ENCODE assay signal across 11 cellular contexts in genomic region chr18:32468147-32468845, GRCh38. TPM values are rescaled to one million over a fixed set of nuclear protein-coding genes. Genes with fewer than 3 reads are reported as not detected.
DNase-seq lines count a peak whose midpoint lies in the region; ATAC-seq, FAIRE-seq and TF ChIP-seq lines count a peak whose summit lies in the region.
"Had no signal": no experiment of that assay in that cellular context is flagged by ENCODE, and none has a peak within 500 bp of the region (broad histone marks: within the 10 kb centered on the region; RNA-seq: fewer than 3 reads in every experiment).

No MANE protein-coding gene starts in this region.

- H3F3A ChIP-seq in OCI-LY1 (ENCODE audit: insufficient read depth, low read length): no peaks in the 10 kb centered on the region

- H3K36me3 ChIP-seq in ACC112 (ENCODE audit: insufficient read depth, low read length) (no peaks in the 10 kb centered on the region), OCI-LY1 (ENCODE audit: insufficient read depth, low read length) (no peaks in the 10 kb centered on the region), esophagus squamous epithelium (no peaks in the 10 kb centered on the region), pancreas (no peaks in the 10 kb centered on the region)

- no peak for FAIRE-seq in pancreas (lab: Jason Lieb, UNC)

- no peaks in the 10 kb centered on the region for H3K27me3 ChIP-seq in ACC112 (ENCODE audit: insufficient read depth, low read length)
- no peaks in the 10 kb centered on the region; the same call in 1 of the 2 replicates for H3K27me3 ChIP-seq in OCI-LY1 (ENCODE audit: insufficient read depth, low read length)
- peaks cover 0 to 13% (median 0%) of the 10 kb centered on the region in 4 donors for H3K27me3 ChIP-seq in esophagus squamous epithelium
- no peaks in the 10 kb centered on the region for H3K27me3 ChIP-seq in pancreas

- intact Hi-C loops in esophagus squamous epithelium (cut with DNase I): no loop called here
- intact Hi-C loops in pancreas (cut with DNase I): loop anchor here in 1 of 3 donors (10.0 kb wide), 1 partner anchor 93 kb away; no protein-coding TSS in a partner anchor

- no peak overlapping the region for H3K9ac ChIP-seq in OCI-LY1 (ENCODE audit: low read length)

- TF ChIP-seq CTCF in OCI-LY1 (IDR thresholded peaks at IDR 0.05; ENCODE audit: low read length) (no peak), esophagus squamous epithelium (IDR thresholded peaks at IDR 0.05) (no peak), pancreas (IDR thresholded peaks at IDR 0.05) (no peak)

- WGBS in esophagus squamous epithelium, 2 donors: 18 to 24% methylated on average over 3 of the region's 3 CpGs
- WGBS in pancreas, 2 donors: 14 to 21% methylated on average over 3 of the region's 3 CpGs

- DNase-seq in esophagus squamous epithelium (lab: John Stamatoyannopoulos, UW) (no peak), pancreas (no peak), NCI-H128 (lab: John Stamatoyannopoulos, UW; ENCODE audit: unreplicated experiment) (no peak), hypothalamus (lab: John Stamatoyannopoulos, UW) (no peak)
- DNase-seq in central memory CD4-positive, alpha-beta T cell: no peak
- DNase-seq: NCI-H446 treated with DMSO at 0.1 percent for 48 hours had no signal

- peak overlapping the region; percentile 68; the same call in 1 of the 2 replicates for H3K4me2 ChIP-seq in OCI-LY1 (ENCODE audit: low read length)

- H3K9me3 ChIP-seq in OCI-LY1 (ENCODE audit: low read length) (no peaks in the 10 kb centered on the region), esophagus squamous epithelium (no peaks in the 10 kb centered on the region), pancreas (no peaks in the 10 kb centered on the region)

- H3K79me2 ChIP-seq in ACC112 (ENCODE audit: control insufficient read depth, insufficient read depth, low read length, unreplicated experiment) (peaks cover 50% of the 10 kb centered on the region), OCI-LY1 (ENCODE audit: insufficient read depth, low read length) (no peaks in the 10 kb centered on the region)

- no peaks in the 10 kb centered on the region for H4K20me1 ChIP-seq in OCI-LY1 (ENCODE audit: insufficient read depth, low read length)

- H3K27ac ChIP-seq in ACC112 (ENCODE audit: low read depth, low read length) (no peak overlapping the region; the same call in 1 of the 2 replicates), OCI-LY1 (ENCODE audit: low read depth, low read length, poor library complexity, severe bottlenecking) (no peak overlapping the region), esophagus squamous epithelium (peak overlapping the region in 3 of 4 donors; percentile 85 to 95 (median 91)), pancreas (peak overlapping the region in 3 of 4 donors; percentile 79 to 89 (median 88))
- H3K27ac ChIP-seq: C4-2B had no signal

- H3K4me1 ChIP-seq in ACC112 (ENCODE audit: control insufficient read depth, insufficient read depth, low read length, unreplicated experiment) (peaks cover 12% of the 10 kb centered on the region), OCI-LY1 (ENCODE audit: insufficient read depth, low read length, severe bottlenecking) (peaks cover 27% of the 10 kb centered on the region), esophagus squamous epithelium (peaks cover 0 to 44% (median 5%) of the 10 kb centered on the region in 3 donors), pancreas (peaks cover 12 to 23% (median 22%) of the 10 kb centered on the region in 3 donors)

- no peaks in the 10 kb centered on the region for H3K9me2 ChIP-seq in OCI-LY1 (ENCODE audit: low read depth, low read length)

- peak overlapping the region; percentile 84 for H3K4me3 ChIP-seq in ACC112 (ENCODE audit: low read depth, low read length)
- H3K4me3 ChIP-seq in OCI-LY1 (ENCODE audit: low read depth, low read length, poor library complexity, severe bottlenecking): no peak overlapping the region
- H3K4me3 ChIP-seq in esophagus squamous epithelium: peak overlapping the region; percentile 66 to 87 (median 84)
- peak overlapping the region in 3 of 4 donors; percentile 6 to 92 (median 72) for H3K4me3 ChIP-seq in pancreas

- TF ChIP-seq POLR2A in esophagus squamous epithelium (IDR thresholded peaks at IDR 0.05): no peak

- H2AFZ ChIP-seq in ACC112 (ENCODE audit: low read length, unreplicated experiment): peak overlapping the region; percentile 13
- no peak overlapping the region for H2AFZ ChIP-seq in OCI-LY1 (ENCODE audit: low read length)

- no peak for ATAC-seq in pancreas
- no peak for ATAC-seq in HG02885 (IDR thresholded peaks at IDR 0.05; ENCODE audit: poor library complexity, unreplicated experiment)

RNA-seq across cellular contexts. Expression of gene GAREM1, which starts 2.4 kb away (rescaled TPM):
- total RNA-seq in esophagus squamous epithelium (10 to 100 TPM; 10.8 to 32.5 (median 18.3) TPM), pancreas (10 to 100 TPM in 4 of 6 donors, 1 to 10 TPM in 2; 8.8 to 55.9 (median 17.9) TPM)
- polyA plus RNA-seq in pancreas: 1 to 10 TPM; 2.9 to 3.6 TPM
- total RNA-seq: T-helper 2 cell treated with Interferon-gamma antibody and Interleukin-4, amounts not matched to agents 100 ng/mL and 5 ng/mL, for 36 hours had no signal

Comparison
In these comparisons a context has a peak if more than half of its experiments do, and no peak if none do; other contexts are left out.
1. H3K27ac ChIP-seq: peak in esophagus squamous epithelium (3 of 4) and pancreas (3 of 4); none in ACC112 (single experiment) and OCI-LY1 (single experiment).